12 cellular contexts compared by ENCODE assay signal in the genomic region with DNA sequence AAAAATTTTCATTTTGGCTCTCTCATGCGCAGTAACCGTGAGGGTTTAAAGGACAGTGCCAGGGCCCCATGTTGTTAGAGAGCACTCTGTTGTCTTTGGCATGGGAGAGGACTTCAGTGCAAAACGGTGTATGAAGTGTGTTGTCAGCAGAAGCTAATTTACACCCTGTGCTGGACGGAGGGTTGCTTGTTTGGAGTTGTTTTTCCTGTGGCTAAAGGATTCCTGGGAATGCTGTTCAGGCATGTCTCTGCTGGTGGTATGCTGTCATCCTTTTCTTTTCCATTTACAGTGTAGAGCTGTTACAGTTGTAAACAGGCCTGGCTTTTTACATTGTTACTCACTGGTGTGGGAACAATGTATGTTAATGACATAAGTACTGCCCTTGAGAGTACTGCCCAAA.
A peak's percentile ranks its signal among the peaks of the same experiment; 100 is the strongest.
DNase-seq lines count a peak whose midpoint lies in the region; ATAC-seq and TF ChIP-seq lines count a peak whose summit lies in the region.
"Had no signal": no experiment of that assay in that cellular context is flagged by ENCODE, and none has a peak within 500 bp of the region (broad histone marks: within the 10 kb centered on the region; RNA-seq: fewer than 3 reads in every experiment).

No MANE protein-coding gene starts in this region.

- H3K27me3 ChIP-seq in adipocyte (replicated peaks; ENCODE audit: control insufficient read depth, insufficient read depth, low read length) = no peaks in the 10 kb centered on the region
- no peaks in the 10 kb centered on the region for H3K27me3 ChIP-seq in cardiac muscle cell
- no peaks in the 10 kb centered on the region for H3K27me3 ChIP-seq in prostate gland (replicated peaks; ENCODE audit: insufficient read depth)
- H3K27me3 ChIP-seq in tibial nerve = no peaks in the 10 kb centered on the region
- H3K27me3 ChIP-seq: Peyer's patch had no signal

- POLR2A ChIA-PET in HEK293T (lab: Yijun Ruan, JAX) = no interaction called here

- WGBS in prostate gland = 29% methylated on average over 4 of the region's 4 CpGs
- WGBS in tibial nerve, 2 donors = 35 to 38% methylated on average over 4 of the region's 4 CpGs

- TF ChIP-seq POLR2A in prostate gland (IDR thresholded peaks at IDR 0.05) (no peak), tibial nerve (IDR thresholded peaks at IDR 0.05) (no peak)

- peaks cover 27% of the 10 kb centered on the region for H3K4me1 ChIP-seq in adipocyte (ENCODE audit: control insufficient read depth, insufficient read depth, low read length)
- H3K4me1 ChIP-seq in cardiac muscle cell (ENCODE audit: low read depth) = no peaks in the 10 kb centered on the region
- no peaks in the 10 kb centered on the region for H3K4me1 ChIP-seq in prostate gland (replicated peaks)
- H3K4me1 ChIP-seq in tibial nerve = peaks cover 0 to 15% (median 6%) of the 10 kb centered on the region in 4 donors
- H3K4me1 ChIP-seq: Peyer's patch had no signal

- no peak overlapping the region for H3K9ac ChIP-seq in adipocyte (ENCODE audit: low read length)

- no peak for TF ChIP-seq CTCF in cardiac muscle cell (IDR thresholded peaks at IDR 0.05; ENCODE audit: low read depth, low read length)
- no peak for TF ChIP-seq CTCF in prostate gland (IDR thresholded peaks at IDR 0.05)
- no peak for TF ChIP-seq CTCF in tibial nerve (IDR thresholded peaks at IDR 0.05)

- TF ChIP-seq EP300 in tibial nerve (IDR thresholded peaks at IDR 0.05) = peak in 1 of 2 donors; percentile 18

- H3K27ac ChIP-seq in cardiac muscle cell = peak overlapping the region; percentile 64
- peak overlapping the region in 1 of 2 donors; percentile 17 for H3K27ac ChIP-seq in prostate gland
- H3K27ac ChIP-seq in tibial nerve = no peak overlapping the region
- H3K27ac ChIP-seq: Peyer's patch had no signal

- no peak for ATAC-seq in HG03175 (IDR thresholded peaks at IDR 0.05; ENCODE audit: unreplicated experiment)

- H3K36me3 ChIP-seq in adipocyte (ENCODE audit: control insufficient read depth, insufficient read depth, low read length, severe bottlenecking) (no peaks in the 10 kb centered on the region), cardiac muscle cell (no peaks in the 10 kb centered on the region), prostate gland (no peaks in the 10 kb centered on the region), tibial nerve (no peaks in the 10 kb centered on the region)
- H3K36me3 ChIP-seq: Peyer's patch had no signal

- intact Hi-C loops in prostate gland (cut with DNase I) = no loop called here

- CTCF ChIA-PET in HEK293T (lab: Yijun Ruan, JAX) = no interaction called here

- no peak overlapping the region for H3K4me3 ChIP-seq in adipocyte (ENCODE audit: low read length)
- no peak overlapping the region for H3K4me3 ChIP-seq in cardiac muscle cell
- H3K4me3 ChIP-seq in prostate gland = no peak overlapping the region
- H3K4me3 ChIP-seq in tibial nerve = no peak overlapping the region
- H3K4me3 ChIP-seq: Peyer's patch had no signal

- H3K9me3 ChIP-seq in adipocyte (ENCODE audit: control insufficient read depth, low read length) = no peaks in the 10 kb centered on the region
- no peaks in the 10 kb centered on the region for H3K9me3 ChIP-seq in cardiac muscle cell (ENCODE audit: low read depth)
- no peaks in the 10 kb centered on the region for H3K9me3 ChIP-seq in prostate gland
- no peaks in the 10 kb centered on the region for H3K9me3 ChIP-seq in tibial nerve
- H3K9me3 ChIP-seq: Peyer's patch had no signal

- peak; percentile 34 for DNase-seq in ELR (ENCODE audit: low read depth)
- DNase-seq in adipocyte (ENCODE audit: low read depth) = peak; percentile 35
- DNase-seq in cardiac muscle cell (ENCODE audit: low read depth in 1 of 2, low spot score in 1 of 2) = peak in 1 of 2 donors; percentile 74
- DNase-seq in prostate gland (ENCODE audit: low spot score) = peak; percentile 55
- no peak for DNase-seq in HEK293T (ENCODE audit: extremely low spot score)
- no peak for DNase-seq in tibial nerve (ENCODE audit: low spot score in 2 of 2)
- DNase-seq in Kasumi-1 (lab: John Stamatoyannopoulos, UW) = no peak
- DNase-seq: activated CD4-positive, alpha-beta T cell treated with anti-CD3 and anti-CD28 coated beads, Interleukin-2, amount 50 U/mL, for 1 hour; caudate nucleus; Peyer's patch; stimulated activated CD4-positive, alpha-beta T cell treated with anti-CD3 and anti-CD28 coated beads, Interleukin-4, amount 100 ng/mL, for 1 hour had no signal

TF ChIP-seq in HEK293T, 16 proteins besides CTCF, POLR2A, EP300 and RAD21:
- TF ChIP-seq ZNF384 (IDR thresholded peaks at IDR 0.05) (no peak), HDGF (IDR thresholded peaks at IDR 0.05; ENCODE audit: borderline replicate concordance) (no peak), CTBP1 (IDR thresholded peaks at IDR 0.05; ENCODE audit: borderline replicate concordance) (no peak), SUZ12 (IDR thresholded peaks at IDR 0.05) (no peak), LEF1 (IDR thresholded peaks at IDR 0.05; ENCODE audit: borderline replicate concordance) (no peak), FOXM1 (IDR thresholded peaks at IDR 0.05; ENCODE audit: borderline replicate concordance) (no peak), FOXK2 (IDR thresholded peaks at IDR 0.05) (no peak), BHLHE40 (IDR thresholded peaks at IDR 0.05; ENCODE audit: borderline replicate concordance) (no peak), ARNT (IDR thresholded peaks at IDR 0.05) (no peak), L3MBTL2 (conservative IDR thresholded peaks at IDR 0.05) (no peak), NFRKB (IDR thresholded peaks at IDR 0.05) (no peak), TARDBP (IDR thresholded peaks at IDR 0.05) (no peak), ELF4 (IDR thresholded peaks at IDR 0.05) (no peak), SP1 (IDR thresholded peaks at IDR 0.05) (no peak), FOXA1 (IDR thresholded peaks at IDR 0.05) (no peak)
- TF ChIP-seq, protein P1, sequence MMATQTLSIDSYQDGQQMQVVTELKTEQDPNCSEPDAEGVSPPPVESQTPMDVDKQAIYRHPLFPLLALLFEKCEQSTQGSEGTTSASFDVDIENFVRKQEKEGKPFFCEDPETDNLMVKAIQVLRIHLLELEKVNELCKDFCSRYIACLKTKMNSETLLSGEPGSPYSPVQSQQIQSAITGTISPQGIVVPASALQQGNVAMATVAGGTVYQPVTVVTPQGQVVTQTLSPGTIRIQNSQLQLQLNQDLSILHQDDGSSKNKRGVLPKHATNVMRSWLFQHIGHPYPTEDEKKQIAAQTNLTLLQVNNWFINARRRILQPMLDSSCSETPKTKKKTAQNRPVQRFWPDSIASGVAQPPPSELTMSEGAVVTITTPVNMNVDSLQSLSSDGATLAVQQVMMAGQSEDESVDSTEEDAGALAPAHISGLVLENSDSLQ (IDR thresholded peaks at IDR 0.05) = no peak

Comparison
In these comparisons a context has a peak if more than half of its experiments do, and no peak if none do; other contexts are left out.
1. DNase-seq: peak in ELR (single experiment), adipocyte (single experiment) and prostate gland (single experiment); none in HEK293T (single experiment), tibial nerve (0 of 2) and Kasumi-1 (0 of 2).